In genomic region chr16:68972720-68973119, GRCh38 we compare ENCODE assay signal across 1 cellular context.
A peak's percentile ranks its signal among the peaks of the same experiment; 100 is the strongest.
TF ChIP-seq lines count a peak whose summit lies in the region.

No MANE protein-coding gene starts in this region.

TF ChIP-seq in H1, 55 proteins besides CTCF, POLR2A, EP300 and RAD21:
- TF ChIP-seq TAF1 (IDR thresholded peaks at IDR 0.05; ENCODE audit: low read depth, low read length) (0 out of 2 replicates have a peak, but pooled peaks have one; percentile 27), ASH2L (IDR thresholded peaks at IDR 0.05; ENCODE audit: low read length) (peak; percentile 61), MAX (IDR thresholded peaks at IDR 0.05) (peak; percentile 27; the same call in 1 of the 2 replicates), NRF1 (IDR thresholded peaks at IDR 0.05; ENCODE audit: low read depth, low read length) (no peak), KDM1A (IDR thresholded peaks at IDR 0.05; ENCODE audit: borderline replicate concordance, low read length) (peak; percentile 25; the same call in 1 of the 2 replicates), RBBP5 (IDR thresholded peaks at IDR 0.05; ENCODE audit: borderline replicate concordance, low read depth, low read length) (no peak), FOSL1 (IDR thresholded peaks at IDR 0.05; ENCODE audit: insufficient read depth, low read depth, low read length) (no peak), HDAC2 (IDR thresholded peaks at IDR 0.05; ENCODE audit: borderline replicate concordance in 1 of 2, low read depth in 2 of 2, low read length in 2 of 2) (no peak), SIRT6 (IDR thresholded peaks at IDR 0.05; ENCODE audit: low read length) (no peak), SP4 (IDR thresholded peaks at IDR 0.05; ENCODE audit: low read length) (no peak), YY1 (IDR thresholded peaks at IDR 0.05; ENCODE audit: low read depth, low read length) (no peak), CREB1 (IDR thresholded peaks at IDR 0.05) (0 out of 2 replicates have a peak, but pooled peaks have one; percentile 22), CTBP2 (IDR thresholded peaks at IDR 0.05; ENCODE audit: borderline replicate concordance, insufficient read depth, insufficient read length, low read length) (no peak), ATF2 (IDR thresholded peaks at IDR 0.05; ENCODE audit: low read length) (0 out of 2 replicates have a peak, but pooled peaks have one; percentile 16), TCF12 (IDR thresholded peaks at IDR 0.05; ENCODE audit: low read depth, low read length) (no peak), CHD1 (IDR thresholded peaks at IDR 0.05; ENCODE audit: low read depth, low read length) (no peak), POLR2AphosphoS5 (IDR thresholded peaks at IDR 0.05; ENCODE audit: low read depth, low read length) (peak; percentile 32; the same call in 1 of the 2 replicates), BACH1 (IDR thresholded peaks at IDR 0.05; ENCODE audit: low read length) (no peak), SIX5 (IDR thresholded peaks at IDR 0.05; ENCODE audit: low read depth, low read length) (no peak), SAP30 (IDR thresholded peaks at IDR 0.05; ENCODE audit: insufficient read depth, insufficient replicate concordance, low read length) (no peak), TBP (IDR thresholded peaks at IDR 0.05; ENCODE audit: low read depth, low read length) (no peak; the same call in 1 of the 2 replicates), SP2 (IDR thresholded peaks at IDR 0.05; ENCODE audit: low read length) (no peak), USF2 (IDR thresholded peaks at IDR 0.05; ENCODE audit: low read length) (no peak), CBX5 (IDR thresholded peaks at IDR 0.05; ENCODE audit: low read depth, low read length) (no peak), SIN3A (conservative IDR thresholded peaks at IDR 0.05 in 1 of 2, IDR thresholded peaks at IDR 0.05 in 1 of 2; ENCODE audit: low read depth in 1 of 2, low read length in 2 of 2) (0 out of 4 replicates have a peak, but pooled peaks of 1 of the 2 experiments have one; percentile 11), CEBPB (IDR thresholded peaks at IDR 0.05; ENCODE audit: low read depth, low read length) (no peak), SRF (IDR thresholded peaks at IDR 0.05; ENCODE audit: low read depth, low read length) (no peak), CBX8 (IDR thresholded peaks at IDR 0.05; ENCODE audit: borderline replicate concordance, low read depth, low read length) (no peak)
